Comparison of ENCODE assay signal across 12 cellular contexts in the genomic region with DNA sequence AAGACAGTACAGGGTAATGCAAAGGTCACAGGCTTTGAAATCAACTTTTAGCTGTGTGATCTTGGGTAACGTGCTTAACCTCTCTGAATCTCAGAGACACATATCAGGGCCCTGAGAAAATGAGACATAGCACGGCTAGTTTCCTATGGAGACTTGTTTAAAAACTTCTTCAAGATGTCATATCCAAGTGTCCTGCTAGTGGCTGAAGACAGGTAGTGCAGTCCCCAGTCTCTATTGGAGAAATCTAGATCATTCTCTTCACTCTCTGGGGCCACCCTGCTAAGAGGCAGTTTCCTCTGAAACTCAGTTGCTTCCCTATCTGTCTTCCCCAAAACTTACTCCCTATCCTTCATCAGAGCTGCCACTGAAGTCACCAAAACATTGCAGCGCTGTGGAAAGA. TPM values are rescaled to one million over a fixed set of nuclear protein-coding genes. Genes with fewer than 3 reads are reported as not detected.
DNase-seq lines count a peak whose midpoint lies in the region; ATAC-seq, FAIRE-seq and TF ChIP-seq lines count a peak whose summit lies in the region.
"Had no signal": no experiment of that assay in that cellular context is flagged by ENCODE, and none has a peak within 500 bp of the region (broad histone marks: within the 10 kb centered on the region; RNA-seq: fewer than 3 reads in every experiment).

No MANE protein-coding gene starts in this region.

- TF ChIP-seq CTCF in DND-41 (IDR thresholded peaks at IDR 0.05; ENCODE audit: borderline replicate concordance, extremely low read depth, low read length, poor library complexity, severe bottlenecking): peak; percentile 37
- TF ChIP-seq CTCF in HCT116 (IDR thresholded peaks at IDR 0.05 in 2 of 3, conservative IDR thresholded peaks at IDR 0.05 in 1 of 3; ENCODE audit: borderline replicate concordance in 1 of 3, insufficient read depth in 1 of 3, low read depth in 2 of 3, low read length in 2 of 3): peak in 2 of 3 experiments; percentile 53 to 61; a peak in 5 of 6 replicates
- TF ChIP-seq CTCF in keratinocyte (optimal IDR thresholded peaks at IDR 0.05 in 1 of 3, IDR thresholded peaks at IDR 0.05 in 1 of 3, conservative IDR thresholded peaks at IDR 0.05 in 1 of 3; ENCODE audit: extremely low read depth in 1 of 3, insufficient read depth in 2 of 3, low read length in 3 of 3): peak in 2 of 3 experiments; percentile 38 to 48

- H3K9me1 ChIP-seq in keratinocyte (ENCODE audit: control insufficient read depth, extremely low read depth, insufficient read depth, low read length): no peaks in the 10 kb centered on the region

- H3K9ac ChIP-seq in DND-41 (ENCODE audit: low read depth, low read length): no peak overlapping the region
- H3K9ac ChIP-seq in HCT116 (ENCODE audit: low read length): no peak overlapping the region
- no peak overlapping the region for H3K9ac ChIP-seq in keratinocyte (ENCODE audit: control insufficient read depth, extremely low read depth, insufficient read depth, low read length)

- CTCF ChIA-PET in HCT116 (lab: Charles Lee): interaction anchor here (0.8 to 1.2 kb wide), 2 partner anchors 15 to 69 kb away, joined by 3 to 4 read pairs; partner anchors contain the start of gene PRELID2

- RAD21 ChIA-PET in HCT116 (lab: Charles Lee; ENCODE audit: low non-redundant PET in 1 of 2, low total read pairs in 2 of 2, uncharacterized antibody in 2 of 2, unreplicated experiment in 2 of 2): no interaction called here

- no peaks in the 10 kb centered on the region for H3K9me2 ChIP-seq in HCT116 (ENCODE audit: insufficient read depth)

- dilution Hi-C loops in keratinocyte (cut with MboI; ENCODE audit: extremely low pct_ligation_motif_present, low sequenced_read_pairs): no loop called here

- FAIRE-seq in keratinocyte (lab: Jason Lieb, UNC): peak; percentile 13

- no peak overlapping the region for H3K4me3 ChIP-seq in DND-41 (ENCODE audit: low read depth in 1 of 2, low read length in 2 of 2)
- no peak overlapping the region for H3K4me3 ChIP-seq in HCT116 (replicated peaks in 1 of 2; ENCODE audit: low read depth in 1 of 2, low read length in 2 of 2)
- no peak overlapping the region for H3K4me3 ChIP-seq in keratinocyte (ENCODE audit: control insufficient read depth in 2 of 3, extremely low read depth in 1 of 3, insufficient read depth in 2 of 3, low read depth in 1 of 3, low read length in 3 of 3)
- H3K4me3 ChIP-seq: thoracic aorta had no signal

- TF ChIP-seq RAD21 in HCT116 (IDR thresholded peaks at IDR 0.05; ENCODE audit: low read depth): 0 out of 2 replicates have a peak, but pooled peaks have one; percentile 23

- no peak for TF ChIP-seq POLR2A in HCT116 (IDR thresholded peaks at IDR 0.05; ENCODE audit: borderline replicate concordance, extremely low read depth, insufficient read depth, insufficient read length)

- H4K20me1 ChIP-seq in DND-41 (ENCODE audit: insufficient read depth, low read length) (no peaks in the 10 kb centered on the region), HCT116 (ENCODE audit: insufficient read depth) (no peaks in the 10 kb centered on the region), keratinocyte (ENCODE audit: control insufficient read depth, extremely low read depth, insufficient read depth, low read length) (no peaks in the 10 kb centered on the region)

- H3K4me1 ChIP-seq in DND-41 (ENCODE audit: insufficient read depth, low read length): no peaks in the 10 kb centered on the region
- H3K4me1 ChIP-seq in HCT116 (ENCODE audit: control insufficient read depth in 1 of 2, insufficient read depth in 2 of 2, low read length in 2 of 2): no peaks in the 10 kb centered on the region
- H3K4me1 ChIP-seq in keratinocyte (ENCODE audit: control insufficient read depth, extremely low read depth, insufficient read depth, low read length): no peaks in the 10 kb centered on the region

- H3K27ac ChIP-seq in DND-41 (ENCODE audit: low read length): no peak overlapping the region
- H3K27ac ChIP-seq in HCT116 (ENCODE audit: low read depth, low read length): no peak overlapping the region
- no peak overlapping the region for H3K27ac ChIP-seq in keratinocyte (ENCODE audit: control insufficient read depth, insufficient read depth, low read length)
- H3K27ac ChIP-seq: thoracic aorta had no signal

- H3K79me2 ChIP-seq in DND-41 (ENCODE audit: insufficient read depth, low read length) (no peaks in the 10 kb centered on the region), HCT116 (ENCODE audit: insufficient read depth, low read length) (no peaks in the 10 kb centered on the region), keratinocyte (ENCODE audit: control insufficient read depth, insufficient read depth, low read length) (no peaks in the 10 kb centered on the region)

- no peak for ATAC-seq in DND-41 (ENCODE audit: insufficient read depth, low read depth)
- ATAC-seq in HCT116: peak; percentile 92
- no peak for ATAC-seq in HG02642 (IDR thresholded peaks at IDR 0.05; ENCODE audit: poor library complexity, unreplicated experiment)
- ATAC-seq in HG02852 (IDR thresholded peaks at IDR 0.05; ENCODE audit: unreplicated experiment): no peak

- DNase-seq in DND-41 (no peak), HCT116 (ENCODE audit: low read depth, low spot score) (peak; percentile 21), RPMI8226 (peak; percentile 14), keratinocyte (ENCODE audit: low read depth, low spot score) (no peak), putamen (ENCODE audit: low spot score) (no peak)
- DNase-seq in activated CD8-positive, alpha-beta memory T cell treated with anti-CD3 and anti-CD28 coated beads for 24 hours: no peak
- DNase-seq: activated CD4-positive, alpha-beta T cell treated with anti-CD3 and anti-CD28 coated beads, Interleukin-2, amount 50 U/mL, for 48 hours; anterior cingulate cortex; naive B cell had no signal

- H3K4me2 ChIP-seq in DND-41 (ENCODE audit: insufficient read depth, low read length): no peak overlapping the region
- H3K4me2 ChIP-seq in HCT116 (ENCODE audit: low read length): no peak overlapping the region
- H3K4me2 ChIP-seq in keratinocyte (ENCODE audit: control insufficient read depth, extremely low read depth, insufficient read depth, low read depth, low read length): no peak overlapping the region

- H3K9me3 ChIP-seq in DND-41 (ENCODE audit: insufficient read depth, low read length, severe bottlenecking) (no peaks in the 10 kb centered on the region), HCT116 (ENCODE audit: control insufficient read depth in 1 of 2, insufficient read depth in 1 of 2, low read depth in 1 of 2, low read length in 2 of 2) (no peaks in the 10 kb centered on the region; a peak in 1 of 4 replicates), keratinocyte (ENCODE audit: control insufficient read depth, low read depth, low read length) (no peaks in the 10 kb centered on the region)
- H3K9me3 ChIP-seq: thoracic aorta had no signal

- no TSS peak for BruUV-seq in HCT116 (replicated peaks; lab: Mats Ljungman, UMichigan)

- H2AFZ ChIP-seq in DND-41 (ENCODE audit: low read depth, low read length) (no peak overlapping the region), HCT116 (ENCODE audit: low read depth, low read length, poor library complexity, severe bottlenecking) (peak overlapping the region; percentile 47), keratinocyte (ENCODE audit: control insufficient read depth, low read length) (no peak overlapping the region)

- POLR2A ChIA-PET in HCT116 (lab: Charles Lee): no interaction called here

- intact Hi-C loops in HCT116 (cut with micrococcal nuclease): no loop called here

- H3K36me3 ChIP-seq in DND-41 (ENCODE audit: insufficient read depth, low read length) (no peaks in the 10 kb centered on the region), HCT116 (ENCODE audit: control insufficient read depth in 1 of 2, insufficient read depth in 2 of 2, low read length in 2 of 2) (no peaks in the 10 kb centered on the region), keratinocyte (ENCODE audit: control insufficient read depth in 2 of 2, extremely low read depth in 1 of 2, insufficient read depth in 2 of 2, low read length in 2 of 2) (no peaks in the 10 kb centered on the region)
- H3K36me3 ChIP-seq: thoracic aorta had no signal

- H3K27me3 ChIP-seq in DND-41 (ENCODE audit: insufficient read depth, low read length, poor library complexity) (peaks cover 3% of the 10 kb centered on the region), HCT116 (ENCODE audit: insufficient read depth, low read length) (no peaks in the 10 kb centered on the region), keratinocyte (ENCODE audit: control insufficient read depth, extremely low read depth, insufficient read depth, low read length) (no peaks in the 10 kb centered on the region)

TF ChIP-seq in HCT116, 20 proteins besides CTCF, POLR2A, EP300 and RAD21 (continues in another document):
- TF ChIP-seq ELF1 (IDR thresholded peaks at IDR 0.05; ENCODE audit: borderline replicate concordance, low read depth) (no peak), SIN3A (IDR thresholded peaks at IDR 0.05; ENCODE audit: low read depth) (no peak), CBX3 (IDR thresholded peaks at IDR 0.05; ENCODE audit: low read depth) (no peak), TCF7L2 (IDR thresholded peaks at IDR 0.05; ENCODE audit: borderline replicate concordance, extremely low read depth, insufficient read depth, insufficient read length) (no peak)

RNA-seq across cellular contexts. Expression of gene GRXCR2, which starts 30.3 kb away (rescaled TPM):
- total RNA-seq in HCT116 (2021; ENCODE audit: unreplicated experiment): not detected
- not detected in 2 replicates for polyA plus RNA-seq in HCT116 (2012)
- polyA plus RNA-seq in keratinocyte: 0.03 to 0.05 TPM in 2 of 3 replicates, not detected in the other
- 0.17 TPM for polyA plus RNA-seq in keratinocyte (2011; ENCODE audit: low read depth)
- 0.06 TPM in 2 replicates for polyA plus RNA-seq in keratinocyte (2011; cell fraction: cytosol; rRNA removed)
- 0.25 TPM in 1 of 2 replicates, not detected in the other for polyA plus RNA-seq in keratinocyte (2011; cell fraction: nucleus; rRNA removed)
- polyA plus RNA-seq in keratinocyte (2012; ENCODE audit: low replicate concordance): not detected in 2 replicates
- polyA minus RNA-seq in keratinocyte: not detected in 3 replicates
- polyA minus RNA-seq in keratinocyte (2011; cell fraction: cytosol; rRNA and poly(A)+ RNA removed): not detected
- not detected in 2 replicates for polyA minus RNA-seq in keratinocyte (2011; cell fraction: nucleus; rRNA and poly(A)+ RNA removed)
- total RNA-seq: thoracic aorta had no signal

RNA-seq across cellular contexts. Expression of gene SH3RF2, which starts 33.3 kb away (rescaled TPM):
- 14.3 TPM for total RNA-seq in HCT116 (2021; ENCODE audit: unreplicated experiment)
- polyA plus RNA-seq in HCT116 (2012): 4.5 and 7.1 TPM in 2 replicates
- 43.7 to 50.4 TPM (median 47.2 TPM) in 3 replicates for polyA plus RNA-seq in keratinocyte
- 10.4 TPM for polyA plus RNA-seq in keratinocyte (2011; ENCODE audit: low read depth)
- polyA plus RNA-seq in keratinocyte (2011; cell fraction: cytosol; rRNA removed): 39.3 and 43.7 TPM in 2 replicates
- 125 and 148 TPM in 2 replicates for polyA plus RNA-seq in keratinocyte (2011; cell fraction: nucleus; rRNA removed)
- polyA plus RNA-seq in keratinocyte (2012; ENCODE audit: low replicate concordance): 29.9 and 39.2 TPM in 2 replicates
- 78.3 to 85.8 TPM (median 84.7 TPM) in 3 replicates for polyA minus RNA-seq in keratinocyte
- polyA minus RNA-seq in keratinocyte (2011; cell fraction: cytosol; rRNA and poly(A)+ RNA removed): 50.3 TPM
- polyA minus RNA-seq in keratinocyte (2011; cell fraction: nucleus; rRNA and poly(A)+ RNA removed): 58.7 and 102 TPM in 2 replicates

Comparison
In these comparisons a context has a peak if more than half of its experiments do, and no peak if none do; other contexts are left out.
1. DNase-seq: peak in HCT116 (single experiment) and RPMI8226 (single experiment); none in DND-41 (single experiment), keratinocyte (single experiment), putamen (single experiment) and activated CD8-positive, alpha-beta memory T cell treated with anti-CD3 and anti-CD28 coated beads for 24 hours (single experiment).
2. Peak in every context shown above with its lines, with median percentiles within 50 percentile points of each other: CTCF ChIP-seq.